In genomic region chr19:18322759-18323460, GRCh38 we compare ENCODE assay signal across 1 cellular context.
TF ChIP-seq lines count a peak whose summit lies in the region.

Gene LSM4, minus strand, starts transcription at chr19:18323076. Its CDS starts 56 bp downstream, at chr19:18323020.

TF ChIP-seq in HEK293, 187 proteins besides CTCF, POLR2A, EP300 and RAD21 (continued from another document and continues in another):
- TF ChIP-seq ZNF398 (tag by site-specific recombination; IDR thresholded peaks at IDR 0.05) (no peak), KLF7 (tag by site-specific recombination; IDR thresholded peaks at IDR 0.05; ENCODE audit: borderline replicate concordance) (no peak), ZNF138 (tag by site-specific recombination; IDR thresholded peaks at IDR 0.05; ENCODE audit: borderline replicate concordance) (no peak), ZXDB (tag by site-specific recombination; IDR thresholded peaks at IDR 0.05) (0 out of 2 replicates have a peak, but pooled peaks have one; percentile 44), MZF1 (tag by site-specific recombination; IDR thresholded peaks at IDR 0.05; ENCODE audit: borderline replicate concordance) (no peak), ZNF473 (tag by site-specific recombination; IDR thresholded peaks at IDR 0.05) (no peak), ZNF510 (tag by site-specific recombination; IDR thresholded peaks at IDR 0.05; ENCODE audit: insufficient replicate concordance) (no peak), ZBTB48 (tag by site-specific recombination; IDR thresholded peaks at IDR 0.05) (peak; percentile 64; the same call in 1 of the 2 replicates), KLF10 (tag by site-specific recombination; IDR thresholded peaks at IDR 0.05) (no peak; the same call in 1 of the 2 replicates), ZEB2 (tag by site-specific recombination; IDR thresholded peaks at IDR 0.05) (no peak), ZNF585B (tag by site-specific recombination; IDR thresholded peaks at IDR 0.05) (no peak), ZNF146 (tag by site-specific recombination; IDR thresholded peaks at IDR 0.05) (no peak), ZNF239 (tag by site-specific recombination; IDR thresholded peaks at IDR 0.05) (no peak), SCRT1 (tag by site-specific recombination; IDR thresholded peaks at IDR 0.05; ENCODE audit: borderline replicate concordance) (no peak), ZNF292 (tag by site-specific recombination; IDR thresholded peaks at IDR 0.05; ENCODE audit: borderline replicate concordance, low read depth) (no peak), ATF2 (tag by site-specific recombination; IDR thresholded peaks at IDR 0.05; ENCODE audit: low read depth) (no peak), ZNF624 (tag by site-specific recombination; IDR thresholded peaks at IDR 0.05) (no peak), ZFHX2 (tag by site-specific recombination; conservative IDR thresholded peaks at IDR 0.05) (no peak), ZNF157 (tag by site-specific recombination; IDR thresholded peaks at IDR 0.05) (no peak), REST (tag by site-specific recombination; IDR thresholded peaks at IDR 0.05) (no peak), ZNF658 (tag by site-specific recombination; IDR thresholded peaks at IDR 0.05) (no peak), ZBTB44 (tag by site-specific recombination; IDR thresholded peaks at IDR 0.05) (no peak; the same call in 1 of the 2 replicates), ZNF18 (tag by site-specific recombination; IDR thresholded peaks at IDR 0.05) (peak; percentile 30; the same call in 1 of the 2 replicates), ZNF10 (tag by site-specific recombination; IDR thresholded peaks at IDR 0.05) (peak; percentile 76; the same call in 1 of the 2 replicates), ZBTB1 (tag by site-specific recombination; IDR thresholded peaks at IDR 0.05) (no peak), ZNF501 (tag by site-specific recombination; IDR thresholded peaks at IDR 0.05) (no peak), ZNF350 (tag by site-specific recombination; IDR thresholded peaks at IDR 0.05) (no peak), ZNF600 (tag by site-specific recombination; IDR thresholded peaks at IDR 0.05) (no peak), ZNF792 (tag by site-specific recombination; IDR thresholded peaks at IDR 0.05) (no peak), ZNF549 (tag by site-specific recombination; IDR thresholded peaks at IDR 0.05) (no peak), ZNF768 (tag by site-specific recombination; IDR thresholded peaks at IDR 0.05) (no peak), ZNF704 (tag by site-specific recombination; IDR thresholded peaks at IDR 0.05) (no peak), ZNF580 (tag by site-specific recombination; IDR thresholded peaks at IDR 0.05) (no peak), ZIC2 (tag by site-specific recombination; IDR thresholded peaks at IDR 0.05) (peak; percentile 62), ZNF777 (tag by site-specific recombination; IDR thresholded peaks at IDR 0.05; ENCODE audit: borderline replicate concordance) (no peak), GLI4 (tag by site-specific recombination; IDR thresholded peaks at IDR 0.05) (no peak), ZSCAN30 (tag by site-specific recombination; IDR thresholded peaks at IDR 0.05) (no peak), ZNF626 (tag by site-specific recombination; IDR thresholded peaks at IDR 0.05) (no peak), ZNF223 (tag by site-specific recombination; IDR thresholded peaks at IDR 0.05) (0 out of 2 replicates have a peak, but pooled peaks have one; percentile 52), ELK4 (IDR thresholded peaks at IDR 0.05; ENCODE audit: borderline replicate concordance, low read depth, low read length) (peak; percentile 74; the same call in 1 of the 2 replicates), ZNF184 (tag by site-specific recombination; IDR thresholded peaks at IDR 0.05) (0 out of 2 replicates have a peak, but pooled peaks have one; percentile 12), OVOL3 (tag by site-specific recombination; IDR thresholded peaks at IDR 0.05) (no peak), KLF16 (tag by site-specific recombination; IDR thresholded peaks at IDR 0.05) (peak; percentile 49; the same call in 1 of the 2 replicates), ZNF140 (tag by site-specific recombination; IDR thresholded peaks at IDR 0.05) (no peak), ZNF670 (tag by site-specific recombination; IDR thresholded peaks at IDR 0.05; ENCODE audit: low read depth) (no peak), ZNF521 (tag by site-specific recombination; IDR thresholded peaks at IDR 0.05) (no peak), ZNF654 (tag by site-specific recombination; IDR thresholded peaks at IDR 0.05; ENCODE audit: low read depth) (no peak), KLF8 (tag by site-specific recombination; IDR thresholded peaks at IDR 0.05) (peak; percentile 70), ZNF16 (tag by site-specific recombination; IDR thresholded peaks at IDR 0.05; ENCODE audit: low read depth) (no peak), ZNF488 (tag by site-specific recombination; IDR thresholded peaks at IDR 0.05) (no peak), BCL11A (tag by site-specific recombination; IDR thresholded peaks at IDR 0.05; ENCODE audit: low read depth) (no peak), ZNF692 (tag by site-specific recombination; IDR thresholded peaks at IDR 0.05) (0 out of 2 replicates have a peak, but pooled peaks have one; percentile 1), WT1 (tag by site-specific recombination; IDR thresholded peaks at IDR 0.05) (no peak), ZNF362 (tag by site-specific recombination; IDR thresholded peaks at IDR 0.05) (no peak), ZNF677 (tag by site-specific recombination; IDR thresholded peaks at IDR 0.05) (no peak)
